Comparison of ENCODE assay signal across 8 cellular contexts in genomic region chr4:119402322-119403308, GRCh38.
DNase-seq lines count a peak whose midpoint lies in the region; ATAC-seq, FAIRE-seq and TF ChIP-seq lines count a peak whose summit lies in the region.
"Not testable (repeated sequence)": the region's sequence is repeated elsewhere in the genome, so short reads cannot be mapped to it uniquely, and the experiment has no call there.

No MANE protein-coding gene starts in this region.

- H3K27me3 ChIP-seq in endothelial cell of umbilical vein (ENCODE audit: control insufficient read depth in 2 of 2, insufficient read depth in 2 of 2, low read length in 2 of 2), result not testable (repeated sequence)

- CTCF ChIA-PET in endothelial cell of umbilical vein (lab: Charles Lee), result not testable (repeated sequence)

- not testable (repeated sequence) for BruUV-seq in endothelial cell of umbilical vein (replicated peaks; lab: Mats Ljungman, UMichigan)

- H2AFZ ChIP-seq in endothelial cell of umbilical vein (ENCODE audit: low read depth, low read length), result not testable (repeated sequence)

- intact Hi-C loops in endothelial cell of umbilical vein (cut with micrococcal nuclease), result not testable (repeated sequence)

- TF ChIP-seq POLR2A in endothelial cell of umbilical vein (IDR thresholded peaks at IDR 0.05; ENCODE audit: low read depth, low read length), result not testable (repeated sequence)

- H3K4me3 ChIP-seq in GM12864 (ENCODE audit: low read depth, low read length); endothelial cell of umbilical vein (replicated peaks in 1 of 3; ENCODE audit: insufficient read depth in 1 of 3, low read depth in 1 of 3, low read length in 3 of 3): not testable (repeated sequence)

- DNase-seq in GM12864 (ENCODE audit: low read depth) (peak; percentile 0), MV-4-11 (lab: John Stamatoyannopoulos, UW) (peak; percentile 36)
- DNase-seq in endothelial cell of umbilical vein (ENCODE audit: low read depth, low spot score), result not testable (repeated sequence)

- not testable (repeated sequence) for H3K9me1 ChIP-seq in endothelial cell of umbilical vein (replicated peaks; ENCODE audit: control insufficient read depth, extremely low read depth, insufficient read depth, low read length)

- H4K20me1 ChIP-seq in endothelial cell of umbilical vein (replicated peaks; ENCODE audit: control insufficient read depth, extremely low read depth, insufficient read depth, low read length), result not testable (repeated sequence)

- not testable (repeated sequence) for H3K4me1 ChIP-seq in endothelial cell of umbilical vein (ENCODE audit: control insufficient read depth, extremely low read depth, insufficient read depth, low read length)

- H3K4me2 ChIP-seq in endothelial cell of umbilical vein (ENCODE audit: insufficient read depth, low read length), result not testable (repeated sequence)

- FAIRE-seq in endothelial cell of umbilical vein (lab: Jason Lieb, UNC), result peak; percentile 42

- peak; percentile 90 for ATAC-seq in GM18870 (IDR thresholded peaks at IDR 0.05; ENCODE audit: unreplicated experiment)
- peak; percentile 78 for ATAC-seq in GM21360 (IDR thresholded peaks at IDR 0.05; ENCODE audit: unreplicated experiment)
- ATAC-seq in GM21786 (IDR thresholded peaks at IDR 0.05; ENCODE audit: unreplicated experiment), result peak; percentile 74
- ATAC-seq in HG02938 (IDR thresholded peaks at IDR 0.05; ENCODE audit: unreplicated experiment), result peak; percentile 83
- peak; percentile 75 for ATAC-seq in HG03342 (IDR thresholded peaks at IDR 0.05; ENCODE audit: unreplicated experiment)

- dilution Hi-C loops in endothelial cell of umbilical vein (cut with MboI; ENCODE audit: extremely low pct_ligation_motif_present, low sequenced_read_pairs), result not testable (repeated sequence)

- POLR2A ChIA-PET in endothelial cell of umbilical vein (lab: Charles Lee), result not testable (repeated sequence)

- not testable (repeated sequence) for H3K9me3 ChIP-seq in endothelial cell of umbilical vein (replicated peaks; ENCODE audit: control insufficient read depth, insufficient read depth, low read length)

- not testable (repeated sequence) for TF ChIP-seq CTCF in GM12864 (IDR thresholded peaks at IDR 0.05; ENCODE audit: low read depth, low read length, missing control alignments); endothelial cell of umbilical vein (IDR thresholded peaks at IDR 0.05; ENCODE audit: extremely low read depth in 1 of 2, insufficient read depth in 1 of 2, low read depth in 1 of 2, low read length in 2 of 2)

- H3K9ac ChIP-seq in endothelial cell of umbilical vein (replicated peaks; ENCODE audit: extremely low read depth, insufficient read depth, low read length), result not testable (repeated sequence)

- not testable (repeated sequence) for H3K27ac ChIP-seq in endothelial cell of umbilical vein (ENCODE audit: insufficient read depth, low read depth, low read length)

- H3K79me2 ChIP-seq in endothelial cell of umbilical vein (ENCODE audit: control insufficient read depth, insufficient read depth, low read length), result not testable (repeated sequence)

- not testable (repeated sequence) for H3K36me3 ChIP-seq in endothelial cell of umbilical vein (ENCODE audit: control insufficient read depth in 2 of 2, extremely low read depth in 1 of 2, insufficient read depth in 2 of 2, low read length in 2 of 2)
